Comparison of ENCODE assay signal across 17 cellular contexts in genomic region chr12:508145-508544, GRCh38.
"Had no signal": no experiment of that assay in that cellular context is flagged by ENCODE, and none has a peak within 500 bp of the region (broad histone marks: within the 10 kb centered on the region; RNA-seq: fewer than 3 reads in every experiment).

No MANE protein-coding gene starts in this region.

- H3K36me3 Mint-ChIP-seq: activated naive CD4-positive, alpha-beta T cell treated with anti-CD3 and anti-CD28 coated beads, Interleukin-2, amount 50 U/mL, for 72 hours; brain; memory B cell had no signal

- ATAC-seq: activated CD4-positive, CD25-positive, alpha-beta regulatory T cell treated with anti-CD3 and anti-CD28 coated beads, Interleukin-2, amount 50 U/mL, for 24 hours; activated naive CD4-positive, alpha-beta T cell treated with anti-CD3 and anti-CD28 coated beads, Interleukin-2, amount 50 U/mL, for 72 hours; stimulated activated naive CD8-positive, alpha-beta T cell treated with anti-CD3 and anti-CD28 coated beads, Interleukin-15, Interleukin-2, amounts not matched to agents 100 U/mL and 50 U/mL, for 24 hours had no signal

- H3K4me3 ChIP-seq: heart left ventricle, left ventricle myocardium inferior, prostate gland, uterus had no signal

- DNase-seq: activated effector memory CD4-positive, alpha-beta T cell treated with anti-CD3 and anti-CD28 coated beads, Interleukin-2, amount 50 U/mL, for 16 hours; activated T-cell treated with anti-CD3 and anti-CD28 coated beads, Interleukin-2, amount 50 U/mL, for 1 hour; amygdala; foreskin melanocyte; heart left ventricle; left ventricle myocardium inferior; occipital lobe; stimulated activated CD4-positive, alpha-beta T cell treated with anti-CD3 and anti-CD28 coated beads, Interleukin-4, amount 100 ng/mL, for 1 hour; stimulated activated CD8-positive, alpha-beta memory T cell treated with anti-CD3 and anti-CD28 coated beads, Interleukin-4, amount 100 ng/mL, for 48 hours; stimulated activated naive CD8-positive, alpha-beta T cell treated with anti-CD3 and anti-CD28 coated beads, Interleukin-15, Interleukin-2, amounts not matched to agents 100 U/mL and 50 U/mL, for 24 hours; uterus had no signal

- H3K9me3 ChIP-seq: heart left ventricle, left ventricle myocardium inferior, prostate gland, uterus had no signal

- H3K27me3 ChIP-seq: heart left ventricle, uterus had no signal

- H3K4me3 Mint-ChIP-seq: brain, memory B cell, nephron had no signal

- H3K9me3 Mint-ChIP-seq: activated naive CD4-positive, alpha-beta T cell treated with anti-CD3 and anti-CD28 coated beads, Interleukin-2, amount 50 U/mL, for 72 hours had no signal

- H3K27ac ChIP-seq: left ventricle myocardium inferior, prostate gland, uterus had no signal

- H3K4me1 ChIP-seq: prostate gland, uterus had no signal

- H3K27ac Mint-ChIP-seq: brain, memory B cell had no signal

- H3K36me3 ChIP-seq: heart left ventricle, left ventricle myocardium inferior, prostate gland, uterus had no signal
